19 cellular contexts compared by ENCODE assay signal in genomic region chr17:47219621-47220475, GRCh38. TPM values are rescaled to one million over a fixed set of nuclear protein-coding genes. Genes with fewer than 3 reads are reported as not detected.
DNase-seq lines count a peak whose midpoint lies in the region; ATAC-seq and TF ChIP-seq lines count a peak whose summit lies in the region.
"Had no signal": no experiment of that assay in that cellular context is flagged by ENCODE, and none has a peak within 500 bp of the region (broad histone marks: within the 10 kb centered on the region; RNA-seq: fewer than 3 reads in every experiment).

No MANE protein-coding gene starts in this region.

- H3K36me3 Mint-ChIP-seq in CD8-positive, alpha-beta T cell = no peaks in the 10 kb centered on the region
- H3K36me3 Mint-ChIP-seq in T-cell = no peaks in the 10 kb centered on the region
- no peaks in the 10 kb centered on the region for H3K36me3 Mint-ChIP-seq in natural killer cell treated with Interleukin-12 subunit alpha and Interleukin-12 subunit beta and Interleukin-15 and Interleukin-18, amount 100 ng/mL, for 72 hours

- no peak overlapping the region for H3K4me3 ChIP-seq in CD8-positive, alpha-beta T cell (ENCODE audit: low read depth, low read length)
- H3K4me3 ChIP-seq: pancreas, uterus had no signal

- H3K27ac Mint-ChIP-seq in CD8-positive, alpha-beta T cell = peak overlapping the region; percentile 64
- peak overlapping the region; percentile 48 to 49 for H3K27ac Mint-ChIP-seq in T-cell
- peak overlapping the region; percentile 56 to 90 for H3K27ac Mint-ChIP-seq in natural killer cell treated with Interleukin-12 subunit alpha and Interleukin-12 subunit beta and Interleukin-15 and Interleukin-18, amount 100 ng/mL, for 72 hours

- H3K4me1 ChIP-seq in CD8-positive, alpha-beta T cell (ENCODE audit: insufficient read depth, low read length) = peaks cover 52% of the 10 kb centered on the region

- no peak for DNase-seq in CD8-positive, alpha-beta T cell
- DNase-seq in T-cell = no peak
- DNase-seq in Right ventricle myocardium superior = no peak
- no peak for DNase-seq in natural killer cell treated with Interleukin-12 subunit alpha and Interleukin-12 subunit beta and Interleukin-15 and Interleukin-18, amount 100 ng/mL, for 72 hours (ENCODE audit: low spot score)
- DNase-seq in MV-4-11 (lab: John Stamatoyannopoulos, UW) = no peak
- DNase-seq in NCI-H345 (lab: John Stamatoyannopoulos, UW) = no peak
- DNase-seq in SHP77 treated with DMSO at 0.1 percent for 48 hours (lab: John Stamatoyannopoulos, UW) = no peak
- DNase-seq: activated naive CD4-positive, alpha-beta T cell; AML-193; dermis blood vessel endothelial cell; NCI-H1092; NCI-H2081; NCI-H526; pancreas; SIG-M5; stimulated activated CD4-positive, alpha-beta T cell treated with anti-CD3 and anti-CD28 coated beads, Interleukin-1b, Interleukin-23, amount 100 ng/mL, for 48 hours; uterus had no signal

- TF ChIP-seq CTCF in CD8-positive, alpha-beta T cell (IDR thresholded peaks at IDR 0.05) = no peak

- peaks cover 43% of the 10 kb centered on the region for H3K4me1 Mint-ChIP-seq in CD8-positive, alpha-beta T cell (ENCODE audit: low read depth)
- H3K4me1 Mint-ChIP-seq in T-cell = peaks cover 23 to 48% (median 43%) of the 10 kb centered on the region in 3 donors
- H3K4me1 Mint-ChIP-seq in natural killer cell treated with Interleukin-12 subunit alpha and Interleukin-12 subunit beta and Interleukin-15 and Interleukin-18, amount 100 ng/mL, for 72 hours (ENCODE audit: low read depth in 2 of 2) = peaks cover 39% of the 10 kb centered on the region in 2 donors

- H3K9me3 ChIP-seq in CD8-positive, alpha-beta T cell (ENCODE audit: low read length) = no peaks in the 10 kb centered on the region
- H3K9me3 ChIP-seq: pancreas, uterus had no signal

- no peak overlapping the region for H3K27ac ChIP-seq in CD8-positive, alpha-beta T cell (ENCODE audit: low read depth, low read length)
- H3K27ac ChIP-seq: epithelial cell of prostate, foreskin keratinocyte, pancreas, uterus had no signal

- H3K27me3 ChIP-seq in CD8-positive, alpha-beta T cell (ENCODE audit: insufficient read depth, low read length) = no peaks in the 10 kb centered on the region
- H3K27me3 ChIP-seq: foreskin keratinocyte, pancreas, uterus had no signal

- intact Hi-C loops in CD8-positive, alpha-beta T cell (cut with DNase I, micrococcal nuclease) = loop anchor here (1.0 to 5.0 kb wide), 4 partner anchors 15 to 33 kb away; partner anchors contain the start of gene CDC27 (in 2 of the 2)
- intact Hi-C loops in Right ventricle myocardium superior (cut with DNase I) = no loop called here

- no peaks in the 10 kb centered on the region for H3K27me3 Mint-ChIP-seq in CD8-positive, alpha-beta T cell (ENCODE audit: low read depth)
- H3K27me3 Mint-ChIP-seq in T-cell = no peaks in the 10 kb centered on the region
- no peaks in the 10 kb centered on the region for H3K27me3 Mint-ChIP-seq in natural killer cell treated with Interleukin-12 subunit alpha and Interleukin-12 subunit beta and Interleukin-15 and Interleukin-18, amount 100 ng/mL, for 72 hours

- POLR2A ChIA-PET in CD8-positive, alpha-beta T cell (lab: Charles Lee) = interaction anchor here (0.9 to 2.5 kb wide), 6 partner anchors 9 to 104 kb away, joined by 3 to 7 read pairs (median 5); partner anchors contain the start of genes CDC27 and EFCAB13
- POLR2A ChIA-PET in T-cell (lab: Charles Lee) = interaction anchor here in 1 of 2 donors (0.6 kb wide), 1 partner anchor 60 kb away, joined by 5 read pairs; no protein-coding TSS in a partner anchor

- H3K4me3 Mint-ChIP-seq in CD8-positive, alpha-beta T cell = peak overlapping the region; percentile 10
- H3K4me3 Mint-ChIP-seq in T-cell = peak overlapping the region in 1 of 3 donors; percentile 49
- peak overlapping the region; percentile 75 for H3K4me3 Mint-ChIP-seq in natural killer cell treated with Interleukin-12 subunit alpha and Interleukin-12 subunit beta and Interleukin-15 and Interleukin-18, amount 100 ng/mL, for 72 hours

- CTCF ChIA-PET in CD8-positive, alpha-beta T cell (lab: Charles Lee) = interaction anchor here (1.2 to 2.7 kb wide), 4 partner anchors 10 to 22 kb away, joined by 3 to 17 read pairs (median 4); no protein-coding TSS in a partner anchor
- CTCF ChIA-PET in T-cell (lab: Charles Lee) = interaction anchor here in 1 of 2 donors (0.8 to 1.0 kb wide), 2 partner anchors 15 to 26 kb away, joined by 3 to 5 read pairs; no protein-coding TSS in a partner anchor

- no peaks in the 10 kb centered on the region for H3K36me3 ChIP-seq in CD8-positive, alpha-beta T cell (ENCODE audit: insufficient read depth, low read length)
- H3K36me3 ChIP-seq: pancreas, uterus had no signal

- no peaks in the 10 kb centered on the region for H3K9me3 Mint-ChIP-seq in CD8-positive, alpha-beta T cell
- H3K9me3 Mint-ChIP-seq in T-cell = no peaks in the 10 kb centered on the region
- H3K9me3 Mint-ChIP-seq in natural killer cell treated with Interleukin-12 subunit alpha and Interleukin-12 subunit beta and Interleukin-15 and Interleukin-18, amount 100 ng/mL, for 72 hours = no peaks in the 10 kb centered on the region

- ATAC-seq in CD8-positive, alpha-beta T cell = no peak
- ATAC-seq in T-cell (replicated peaks in 1 of 4) (no peak), Right ventricle myocardium superior (ENCODE audit: poor library complexity) (peak; percentile 38)
- no peak for ATAC-seq in natural killer cell treated with Interleukin-12 subunit alpha and Interleukin-12 subunit beta and Interleukin-15 and Interleukin-18, amount 100 ng/mL, for 72 hours
- ATAC-seq: pancreas had no signal

RNA-seq across cellular contexts. Expression of gene MYL4, which starts 10.7 kb away (rescaled TPM):
- total RNA-seq in CD8-positive, alpha-beta T cell = not detected
- total RNA-seq in T-cell = not detected
- 219 TPM for total RNA-seq in Right ventricle myocardium superior
- total RNA-seq in natural killer cell treated with Interleukin-12 subunit alpha and Interleukin-12 subunit beta and Interleukin-15 and Interleukin-18, amount 100 ng/mL, for 72 hours = 1 to 10 TPM in 1 of 2 donors, under 1 TPM in 1; 0.92 to 1.1 TPM
- total RNA-seq: foreskin keratinocyte had no signal

RNA-seq across cellular contexts. Expression of gene CDC27, which starts 30.8 kb away (rescaled TPM):
- 10 to 100 TPM; 44.5 to 48.6 TPM for total RNA-seq in CD8-positive, alpha-beta T cell
- 10 to 100 TPM; 54.6 to 66.0 (median 58.6) TPM for total RNA-seq in T-cell
- total RNA-seq in Right ventricle myocardium superior = 69.4 TPM
- total RNA-seq in natural killer cell treated with Interleukin-12 subunit alpha and Interleukin-12 subunit beta and Interleukin-15 and Interleukin-18, amount 100 ng/mL, for 72 hours = 100 to 1,000 TPM; 134 to 141 TPM

RNA-seq across cellular contexts. Expression of gene ITGB3, which starts 33.8 kb away (rescaled TPM):
- not detected for total RNA-seq in CD8-positive, alpha-beta T cell
- 1 to 10 TPM in 1 of 5 donors, under 1 TPM in 4; 0.22 to 3.8 (median 0.26) TPM for total RNA-seq in T-cell
- total RNA-seq in Right ventricle myocardium superior = 2.7 TPM
- total RNA-seq in natural killer cell treated with Interleukin-12 subunit alpha and Interleukin-12 subunit beta and Interleukin-15 and Interleukin-18, amount 100 ng/mL, for 72 hours = under 1 TPM in 1 of 2 donors, not detected in 1; 0.39 TPM

Comparison
In these comparisons a context has a peak if more than half of its experiments do, and no peak if none do; other contexts are left out.
1. RNA of gene MYL4, which starts 10.7 kb away (total RNA-seq): 219 TPM in Right ventricle myocardium superior (single experiment); 0.92 to 1.1 TPM in natural killer cell treated with Interleukin-12 subunit alpha and Interleukin-12 subunit beta and Interleukin-15 and Interleukin-18, amount 100 ng/mL, for 72 hours, not detected in CD8-positive, alpha-beta T cell and not detected in T-cell; every median in the first group is over 100 times any median in the second.
2. Peak in every context shown above with its lines, with median percentiles within 50 percentile points of each other: H3K27ac Mint-ChIP-seq.